ENCODE assay signal across 30 cellular contexts in genomic region chr5:53473644-53474043, GRCh38. TPM values are rescaled to one million over a fixed set of nuclear protein-coding genes. Genes with fewer than 3 reads are reported as not detected.
"Had no signal": no experiment of that assay in that cellular context is flagged by ENCODE, and none has a peak within 500 bp of the region (broad histone marks: within the 10 kb centered on the region; RNA-seq: fewer than 3 reads in every experiment).

No MANE protein-coding gene starts in this region.

- H3K4me3 Mint-ChIP-seq: activated CD4-positive, alpha-beta memory T cell treated with anti-CD3 and anti-CD28 coated beads for 36 hours; activated CD4-positive, alpha-beta T cell treated with anti-CD3 and anti-CD28 coated beads, Interleukin-2, amount 10 ng/mL, durations not matched to agents 24 days and 14 days; activated naive CD4-positive, alpha-beta T cell treated with anti-CD3 and anti-CD28 coated beads for 36 hours; activated naive CD8-positive, alpha-beta T cell treated with anti-CD3 and anti-CD28 coated beads for 36 hours; activated T-helper 1 cell treated with anti-CD3 and anti-CD28 coated beads, Interleukin-12 subunit alpha, Interleukin-12 subunit beta, Interleukin-2, Interleukin-4 antibody, amounts not matched to agents 30 ng/mL and 10 ng/mL and 1 ng/mL, durations not matched to agents 14 hours and 24 hours and 36 hours; effector memory CD8-positive, alpha-beta T cell; mesothelial cell of epicardium; naive B cell; T-helper 1 cell treated with Interleukin-12 subunit alpha and Interleukin-12 subunit beta and Interleukin-4 antibody, amounts not matched to agents 30 μg/mL and 1 μg/mL, for 36 hours had no signal

- H3K27ac ChIP-seq: adrenal gland, ovary, psoas muscle, spleen, suprapubic skin, tibial artery, upper lobe of right lung had no signal

- DNase-seq: activated CD4-positive, alpha-beta memory T cell treated with anti-CD3 and anti-CD28 coated beads for 36 hours; activated CD4-positive, alpha-beta T cell treated with anti-CD3 and anti-CD28 coated beads, Interleukin-2, amount 10 ng/mL, durations not matched to agents 24 days and 14 days; activated CD4-positive, CD25-positive, alpha-beta regulatory T cell treated with anti-CD3 and anti-CD28 coated beads, Interleukin-2, amount 50 U/mL, for 72 hours; activated CD8-positive, alpha-beta memory T cell treated with anti-CD3 and anti-CD28 coated beads, Interleukin-2, amount 50 U/mL, for 4 hours; activated effector memory CD4-positive, alpha-beta T cell treated with anti-CD3 and anti-CD28 coated beads, Interleukin-2, amount 50 U/mL, for 16 hours; activated naive CD4-positive, alpha-beta T cell treated with anti-CD3 and anti-CD28 coated beads for 36 hours; activated naive CD8-positive, alpha-beta T cell treated with anti-CD3 and anti-CD28 coated beads for 36 hours; activated T-cell treated with anti-CD3 and anti-CD28 coated beads, Interleukin-2, amount 50 U/mL, for 1 hour; adrenal gland; aorta; caudate nucleus; cortex of kidney; effector memory CD8-positive, alpha-beta T cell; foreskin melanocyte; islet precursor cell; left colon; naive B cell; ovary; psoas muscle; spleen; stimulated activated naive CD4-positive, alpha-beta T cell; SW 1271; T-helper 9 cell; tibial artery; upper lobe of right lung had no signal

- ATAC-seq: effector memory CD8-positive, alpha-beta T cell; left colon; psoas muscle; upper lobe of right lung had no signal

- H3K9me3 Mint-ChIP-seq: activated CD4-positive, alpha-beta memory T cell treated with anti-CD3 and anti-CD28 coated beads for 36 hours; activated CD4-positive, alpha-beta T cell treated with anti-CD3 and anti-CD28 coated beads, Interleukin-2, amount 10 ng/mL, durations not matched to agents 24 days and 14 days; activated naive CD4-positive, alpha-beta T cell treated with anti-CD3 and anti-CD28 coated beads for 36 hours; activated T-helper 1 cell treated with anti-CD3 and anti-CD28 coated beads, Interleukin-12 subunit alpha, Interleukin-12 subunit beta, Interleukin-2, Interleukin-4 antibody, amounts not matched to agents 30 ng/mL and 10 ng/mL and 1 ng/mL, durations not matched to agents 14 hours and 24 hours and 36 hours; effector memory CD8-positive, alpha-beta T cell; mesothelial cell of epicardium; naive B cell; T-helper 1 cell treated with Interleukin-12 subunit alpha and Interleukin-12 subunit beta and Interleukin-4 antibody, amounts not matched to agents 30 μg/mL and 1 μg/mL, for 36 hours had no signal

- H3K4me1 ChIP-seq: psoas muscle, upper lobe of right lung had no signal

- H3K27ac Mint-ChIP-seq: activated CD4-positive, alpha-beta memory T cell treated with anti-CD3 and anti-CD28 coated beads for 36 hours; activated CD4-positive, alpha-beta T cell treated with anti-CD3 and anti-CD28 coated beads, Interleukin-2, amount 10 ng/mL, durations not matched to agents 24 days and 14 days; activated naive CD4-positive, alpha-beta T cell treated with anti-CD3 and anti-CD28 coated beads for 36 hours; activated naive CD8-positive, alpha-beta T cell treated with anti-CD3 and anti-CD28 coated beads for 36 hours; activated T-helper 1 cell treated with anti-CD3 and anti-CD28 coated beads, Interleukin-12 subunit alpha, Interleukin-12 subunit beta, Interleukin-2, Interleukin-4 antibody, amounts not matched to agents 30 ng/mL and 10 ng/mL and 1 ng/mL, durations not matched to agents 14 hours and 24 hours and 36 hours; effector memory CD8-positive, alpha-beta T cell; mesothelial cell of epicardium; T-helper 1 cell treated with Interleukin-12 subunit alpha and Interleukin-12 subunit beta and Interleukin-4 antibody, amounts not matched to agents 30 μg/mL and 1 μg/mL, for 36 hours had no signal

- H3K4me3 ChIP-seq: adrenal gland, ovary, psoas muscle, spleen, suprapubic skin, tibial artery, upper lobe of right lung had no signal

- H3K36me3 Mint-ChIP-seq: activated CD4-positive, alpha-beta memory T cell treated with anti-CD3 and anti-CD28 coated beads for 36 hours; activated naive CD8-positive, alpha-beta T cell treated with anti-CD3 and anti-CD28 coated beads for 36 hours; mesothelial cell of epicardium; naive B cell had no signal

- H3K9me3 ChIP-seq: adrenal gland, ovary, psoas muscle, spleen, suprapubic skin, tibial artery, upper lobe of right lung had no signal

- H3K36me3 ChIP-seq: adrenal gland, ovary, spleen, suprapubic skin, tibial artery, upper lobe of right lung had no signal

- H3K27me3 ChIP-seq: adrenal gland, ovary, suprapubic skin, tibial artery had no signal

RNA-seq across cellular contexts. Expression of gene FST, which starts 6.8 kb away (rescaled TPM):
- total RNA-seq: activated CD8-positive, alpha-beta memory T cell treated with anti-CD3 and anti-CD28 coated beads for 36 hours had no signal
